17 cellular contexts compared by ENCODE assay signal in genomic region chr6:125277838-125278237, GRCh38.
"Had no signal": no experiment of that assay in that cellular context is flagged by ENCODE, and none has a peak within 500 bp of the region (broad histone marks: within the 10 kb centered on the region; RNA-seq: fewer than 3 reads in every experiment).

No MANE protein-coding gene starts in this region.

- H3K27ac Mint-ChIP-seq: activated CD4-positive, alpha-beta T cell treated with anti-CD3 and anti-CD28 coated beads for 36 hours; activated naive CD8-positive, alpha-beta T cell treated with anti-CD3 and anti-CD28 coated beads, Interleukin-2, amount 10 ng/mL, durations not matched to agents 7 days and 5 days; endodermal cell had no signal

- H3K4me3 Mint-ChIP-seq: activated CD4-positive, alpha-beta T cell treated with anti-CD3 and anti-CD28 coated beads for 36 hours; activated naive CD8-positive, alpha-beta T cell treated with anti-CD3 and anti-CD28 coated beads, Interleukin-2, amount 10 ng/mL, durations not matched to agents 7 days and 5 days; activated T-helper 1 cell treated with anti-CD3 and anti-CD28 coated beads, Interleukin-12 subunit alpha, Interleukin-12 subunit beta, Interleukin-2, Interleukin-4 antibody, amounts not matched to agents 30 ng/mL and 10 ng/mL and 1 ng/mL, durations not matched to agents 14 hours and 24 hours and 36 hours; brain; endodermal cell had no signal

- H3K27me3 Mint-ChIP-seq: activated CD4-positive, alpha-beta T cell treated with anti-CD3 and anti-CD28 coated beads for 36 hours; activated naive CD8-positive, alpha-beta T cell treated with anti-CD3 and anti-CD28 coated beads, Interleukin-2, amount 10 ng/mL, durations not matched to agents 7 days and 5 days; brain had no signal

- ATAC-seq: activated CD4-positive, alpha-beta T cell treated with anti-CD3 and anti-CD28 coated beads for 36 hours; foreskin keratinocyte; lower lobe of right lung had no signal

- DNase-seq: activated CD4-positive, alpha-beta T cell treated with anti-CD3 and anti-CD28 coated beads for 36 hours; activated CD4-positive, alpha-beta T cell treated with anti-CD3 and anti-CD28 coated beads, Interleukin-2, amount 50 U/mL, for 48 hours; activated gamma-delta T cell treated with Interleukin-2 at 50 U/mL for 16 hours; activated naive CD8-positive, alpha-beta T cell treated with anti-CD3 and anti-CD28 coated beads, Interleukin-2, amount 10 ng/mL, durations not matched to agents 7 days and 5 days; anterior cingulate cortex; caudate nucleus; dorsolateral prefrontal cortex; endodermal cell; foreskin keratinocyte; hypothalamus; lower lobe of right lung; occipital lobe; retina; stimulated activated CD4-positive, alpha-beta T cell treated with anti-CD3 and anti-CD28 coated beads, Interleukin-2, amount 100 ng/mL, for 24 hours; stimulated activated naive CD4-positive, alpha-beta T cell treated with Interleukin-2 at 50 U/mL for 16 hours had no signal
